1 cellular context compared by ENCODE assay signal in the genomic region with DNA sequence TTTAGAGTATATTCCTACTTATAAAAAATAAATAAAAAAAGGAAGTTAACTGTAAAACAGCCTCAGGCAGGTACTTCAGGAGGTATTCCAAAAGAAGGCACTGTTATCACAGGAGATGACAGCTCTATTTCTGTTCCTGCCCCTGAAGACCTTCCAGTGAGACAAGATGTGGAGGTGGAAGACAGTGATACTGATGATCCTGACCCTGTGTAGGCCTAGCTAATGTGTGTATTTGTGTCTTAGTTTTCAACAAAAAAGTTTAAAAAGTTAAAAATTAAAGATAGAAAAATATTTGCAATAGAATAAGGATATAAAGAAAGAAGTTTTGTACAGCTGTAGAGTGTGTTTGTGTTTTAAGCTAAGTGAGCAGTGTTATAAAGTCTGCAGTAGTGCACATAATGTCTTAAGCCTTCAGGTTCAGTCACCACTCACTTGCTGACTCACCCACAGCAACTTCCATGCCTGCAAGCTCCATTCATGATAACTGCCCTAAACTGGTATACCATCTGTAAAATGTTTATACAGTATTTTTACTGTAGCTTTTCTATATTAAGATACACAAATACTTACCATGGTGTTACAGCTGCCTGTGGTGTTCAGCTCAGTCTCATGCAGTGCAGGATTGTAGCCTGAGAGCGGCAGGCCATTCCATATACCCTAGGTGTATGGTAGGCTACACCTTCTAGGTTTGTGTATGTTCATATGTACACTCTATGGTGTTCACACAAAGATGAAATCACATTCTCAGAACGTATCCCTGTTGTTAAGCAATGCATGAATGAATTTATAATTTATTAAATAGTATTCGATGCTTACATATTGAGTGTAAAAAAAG.
TF ChIP-seq lines count a peak whose summit lies in the region.

No MANE protein-coding gene starts in this region.

TF ChIP-seq in endothelial cell of umbilical vein, 7 proteins besides CTCF, POLR2A, EP300 and RAD21:
- no peak for TF ChIP-seq MAX (IDR thresholded peaks at IDR 0.05; ENCODE audit: insufficient read depth, insufficient read length)
- TF ChIP-seq POLR2AphosphoS5 (IDR thresholded peaks at IDR 0.05; ENCODE audit: insufficient read depth, low read depth, low read length), result no peak
- TF ChIP-seq JUN (IDR thresholded peaks at IDR 0.05; ENCODE audit: borderline replicate concordance, insufficient read depth, insufficient read length, low read depth), result peak; percentile 3
- no peak for TF ChIP-seq MYC (IDR thresholded peaks at IDR 0.05; ENCODE audit: low read depth, low read length)
- TF ChIP-seq EZH2 (IDR thresholded peaks at IDR 0.05; ENCODE audit: borderline replicate concordance, low read depth, low read length, severe bottlenecking), result no peak
- peak; percentile 54 for TF ChIP-seq FOS (IDR thresholded peaks at IDR 0.05; ENCODE audit: borderline replicate concordance, insufficient read depth, low read length)
- TF ChIP-seq GATA2 (IDR thresholded peaks at IDR 0.05; ENCODE audit: insufficient read depth, insufficient read length, low read depth, low read length), result no peak
